In the genomic region with DNA sequence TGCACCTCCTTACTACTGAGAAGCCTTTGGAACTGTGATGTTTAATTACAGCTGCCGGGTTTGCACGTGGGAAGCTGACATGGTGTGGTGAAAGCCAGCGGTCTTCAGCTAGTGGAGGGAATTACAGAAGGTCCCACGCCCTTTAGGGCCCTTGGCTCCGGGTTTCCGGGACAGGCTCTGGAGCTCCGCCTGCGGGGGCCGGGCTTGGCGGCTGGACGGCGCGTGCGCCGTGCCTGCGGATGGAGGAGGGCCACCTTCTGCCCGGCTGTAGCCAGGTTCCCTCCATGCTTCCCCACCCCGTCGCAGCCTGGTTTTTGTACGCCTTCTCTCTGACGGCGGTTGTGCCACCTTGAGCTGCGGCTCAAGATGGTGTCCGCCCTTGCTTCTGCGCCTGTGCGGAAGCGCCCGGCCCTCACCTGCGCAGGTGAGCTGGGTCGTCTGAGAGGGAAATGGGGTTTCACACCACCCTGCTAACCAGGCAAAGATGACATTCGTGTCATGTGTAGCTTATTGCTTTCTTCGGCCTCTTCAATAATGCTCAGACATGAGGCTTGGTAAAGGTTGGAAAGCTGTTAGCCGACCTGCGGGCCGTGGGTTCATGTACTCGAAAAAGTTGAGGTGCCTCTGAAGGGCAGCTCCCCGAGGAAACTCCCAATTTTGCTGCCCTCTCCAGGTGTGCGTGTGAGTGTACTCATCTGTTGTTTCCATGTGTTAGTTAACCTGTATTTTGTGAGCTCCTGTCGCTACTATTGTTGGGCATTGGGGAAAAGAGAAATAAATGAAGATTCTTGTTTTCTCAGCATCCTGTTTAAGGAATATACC, we compare ENCODE assay signal across 9 cellular contexts. TPM values are rescaled to one million over a fixed set of nuclear protein-coding genes. Genes with fewer than 3 reads are reported as not detected.
DNase-seq lines count a peak whose midpoint lies in the region; ATAC-seq and TF ChIP-seq lines count a peak whose summit lies in the region.
"Had no signal": no experiment of that assay in that cellular context is flagged by ENCODE, and none has a peak within 500 bp of the region (broad histone marks: within the 10 kb centered on the region; RNA-seq: fewer than 3 reads in every experiment).

No MANE protein-coding gene starts in this region.

- intact Hi-C loops in activated T-helper 2 cell treated with anti-CD3 and anti-CD28 coated beads, Interferon-gamma antibody, Interleukin-2, Interleukin-4, amounts not matched to agents 10 μg/mL and 5 μg/mL and 100 μg/mL, durations not matched to agents 14 hours and 24 hours and 36 hours (cut with micrococcal nuclease): no loop called here

- peaks cover 5% of the 10 kb centered on the region for H3K4me1 Mint-ChIP-seq in activated T-helper 2 cell treated with anti-CD3 and anti-CD28 coated beads, Interferon-gamma antibody, Interleukin-2, Interleukin-4, amounts not matched to agents 10 μg/mL and 5 μg/mL and 100 μg/mL, durations not matched to agents 14 hours and 24 hours and 36 hours (ENCODE audit: low read depth)

- H3K4me3 ChIP-seq in fibroblast of pulmonary artery (replicated peaks; ENCODE audit: low read depth, low read length) (peak overlapping the region; percentile 36), stomach smooth muscle (ENCODE audit: low read length in 2 of 2) (peak overlapping the region; percentile 61 to 77)

- peak overlapping the region; percentile 14 to 51 for H3K9ac ChIP-seq in stomach smooth muscle (ENCODE audit: low read length in 2 of 2)

- peaks cover 2 to 6% of the 10 kb centered on the region in 2 donors for H3K36me3 ChIP-seq in stomach smooth muscle (ENCODE audit: control insufficient read depth in 2 of 2, insufficient read depth in 2 of 2, low read length in 2 of 2)

- in situ Hi-C loops in GM13976 (cut with MboI; ENCODE audit: low sequenced_read_pairs, unreplicated experiment): no loop called here

- peak overlapping the region; percentile 61 for H3K4me3 Mint-ChIP-seq in activated T-helper 2 cell treated with anti-CD3 and anti-CD28 coated beads, Interferon-gamma antibody, Interleukin-2, Interleukin-4, amounts not matched to agents 10 μg/mL and 5 μg/mL and 100 μg/mL, durations not matched to agents 14 hours and 24 hours and 36 hours (ENCODE audit: low read depth)

- no peaks in the 10 kb centered on the region for H3K9me3 ChIP-seq in stomach smooth muscle (ENCODE audit: control insufficient read depth in 2 of 2, low read length in 2 of 2)

- no peak overlapping the region for H3K27ac ChIP-seq in stomach smooth muscle (ENCODE audit: low read length)

- DNase-seq in GM13976 (ENCODE audit: low spot score): peak; percentile 86
- DNase-seq in NCI-H526 treated with DMSO at 0.1 percent for 48 hours (lab: John Stamatoyannopoulos, UW): peak; percentile 64
- DNase-seq in activated T-helper 2 cell treated with anti-CD3 and anti-CD28 coated beads, Interferon-gamma antibody, Interleukin-2, Interleukin-4, amounts not matched to agents 10 μg/mL and 5 μg/mL and 100 μg/mL, durations not matched to agents 14 hours and 24 hours and 36 hours (ENCODE audit: low spot score): peak; percentile 61
- DNase-seq in fibroblast of pulmonary artery (ENCODE audit: low read depth): peak; percentile 63
- peak in 40 of 56 donors; percentile 2 to 56 (median 19) for DNase-seq in nucleus accumbens (lab: John Stamatoyannopoulos, UW)
- no peak for DNase-seq in NCI-H446 (lab: John Stamatoyannopoulos, UW)

- H3K36me3 Mint-ChIP-seq in activated T-helper 2 cell treated with anti-CD3 and anti-CD28 coated beads, Interferon-gamma antibody, Interleukin-2, Interleukin-4, amounts not matched to agents 10 μg/mL and 5 μg/mL and 100 μg/mL, durations not matched to agents 14 hours and 24 hours and 36 hours (ENCODE audit: low read depth): peaks cover 14% of the 10 kb centered on the region

- no peak for TF ChIP-seq CTCF in GM13976 (IDR thresholded peaks at IDR 0.05; ENCODE audit: borderline replicate concordance, control extremely low read depth, extremely low read depth, insufficient read depth, missing control alignments)
- no peak for TF ChIP-seq CTCF in fibroblast of pulmonary artery (IDR thresholded peaks at IDR 0.05; ENCODE audit: low read length, missing control alignments)

- H3K27me3 Mint-ChIP-seq in activated T-helper 2 cell treated with anti-CD3 and anti-CD28 coated beads, Interferon-gamma antibody, Interleukin-2, Interleukin-4, amounts not matched to agents 10 μg/mL and 5 μg/mL and 100 μg/mL, durations not matched to agents 14 hours and 24 hours and 36 hours (ENCODE audit: low read depth): no peaks in the 10 kb centered on the region

- no peaks in the 10 kb centered on the region for H3K9me3 Mint-ChIP-seq in activated T-helper 2 cell treated with anti-CD3 and anti-CD28 coated beads, Interferon-gamma antibody, Interleukin-2, Interleukin-4, amounts not matched to agents 10 μg/mL and 5 μg/mL and 100 μg/mL, durations not matched to agents 14 hours and 24 hours and 36 hours

- no peaks in the 10 kb centered on the region for H3K27me3 ChIP-seq in stomach smooth muscle (ENCODE audit: control insufficient read depth in 1 of 2, insufficient read depth in 2 of 2, low read length in 2 of 2)

- no peak for ATAC-seq in GM21786 (IDR thresholded peaks at IDR 0.05; ENCODE audit: unreplicated experiment)

- peaks cover 10% of the 10 kb centered on the region for H3K4me1 ChIP-seq in stomach smooth muscle (ENCODE audit: control insufficient read depth, insufficient read depth, low read length)

- H3K27ac Mint-ChIP-seq in activated T-helper 2 cell treated with anti-CD3 and anti-CD28 coated beads, Interferon-gamma antibody, Interleukin-2, Interleukin-4, amounts not matched to agents 10 μg/mL and 5 μg/mL and 100 μg/mL, durations not matched to agents 14 hours and 24 hours and 36 hours: no peak overlapping the region

RNA-seq across cellular contexts. Expression of a gene that starts 36.6 kb away (rescaled TPM):
- not detected in 2 replicates for total RNA-seq in activated T-helper 2 cell treated with anti-CD3 and anti-CD28 coated beads, Interferon-gamma antibody, Interleukin-2, Interleukin-4, amounts not matched to agents 10 μg/mL and 5 μg/mL and 100 μg/mL, durations not matched to agents 14 hours and 24 hours and 36 hours
- total RNA-seq: M059J had no signal

RNA-seq across cellular contexts. Expression of a gene that starts 38.6 kb away (rescaled TPM):
- total RNA-seq in activated T-helper 2 cell treated with anti-CD3 and anti-CD28 coated beads, Interferon-gamma antibody, Interleukin-2, Interleukin-4, amounts not matched to agents 10 μg/mL and 5 μg/mL and 100 μg/mL, durations not matched to agents 14 hours and 24 hours and 36 hours: 88.2 and 98.4 TPM in 2 replicates

Comparison
In these comparisons a context has a peak if more than half of its experiments do, and no peak if none do; other contexts are left out.
1. DNase-seq: peak in GM13976 (single experiment), NCI-H526 treated with DMSO at 0.1 percent for 48 hours (single experiment), activated T-helper 2 cell treated with anti-CD3 and anti-CD28 coated beads, Interferon-gamma antibody, Interleukin-2, Interleukin-4, amounts not matched to agents 10 μg/mL and 5 μg/mL and 100 μg/mL, durations not matched to agents 14 hours and 24 hours and 36 hours (single experiment), fibroblast of pulmonary artery (single experiment) and nucleus accumbens (40 of 56); none in NCI-H446 (0 of 2).